Comparison of ENCODE assay signal across 14 cellular contexts in genomic region chr4:113524505-113525186, GRCh38.
DNase-seq lines count a peak whose midpoint lies in the region; ATAC-seq and TF ChIP-seq lines count a peak whose summit lies in the region.
"Had no signal": no experiment of that assay in that cellular context is flagged by ENCODE, and none has a peak within 500 bp of the region (broad histone marks: within the 10 kb centered on the region; RNA-seq: fewer than 3 reads in every experiment).

No MANE protein-coding gene starts in this region.

- H3K36me3 ChIP-seq in H7 (replicated peaks; ENCODE audit: control insufficient read depth, insufficient read depth, low read length) = no peaks in the 10 kb centered on the region

- H3K27me3 Mint-ChIP-seq in progenitor cell of endocrine pancreas = no peaks in the 10 kb centered on the region
- H3K27me3 Mint-ChIP-seq: stimulated activated naive CD8-positive, alpha-beta T cell treated with anti-CD3 and anti-CD28 coated beads, Interleukin-15, Interleukin-2, amounts not matched to agents 100 ng/mL and 50 ng/mL, for 24 hours had no signal

- ATAC-seq in GM19025 (IDR thresholded peaks at IDR 0.05; ENCODE audit: low read depth, unreplicated experiment) = peak; percentile 14
- peak; percentile 43 for ATAC-seq in GM21825 (IDR thresholded peaks at IDR 0.05; ENCODE audit: unreplicated experiment)
- peak; percentile 28 for ATAC-seq in HG03196 (IDR thresholded peaks at IDR 0.05; ENCODE audit: unreplicated experiment)

- no peaks in the 10 kb centered on the region for H3K9me3 Mint-ChIP-seq in progenitor cell of endocrine pancreas (ENCODE audit: low read depth)
- H3K9me3 Mint-ChIP-seq: stimulated activated naive CD8-positive, alpha-beta T cell treated with anti-CD3 and anti-CD28 coated beads, Interleukin-15, Interleukin-2, amounts not matched to agents 100 ng/mL and 50 ng/mL, for 24 hours had no signal

- no peaks in the 10 kb centered on the region for H3K4me1 Mint-ChIP-seq in progenitor cell of endocrine pancreas (ENCODE audit: low read depth)

- no peak overlapping the region for H3K27ac Mint-ChIP-seq in progenitor cell of endocrine pancreas

- H3K4me3 ChIP-seq in GM12865 (ENCODE audit: low read depth, low read length) (no peak overlapping the region), H7 (ENCODE audit: insufficient read depth, low read depth, low read length) (no peak overlapping the region)

- H3K4me3 Mint-ChIP-seq in progenitor cell of endocrine pancreas (ENCODE audit: low read depth) = no peak overlapping the region
- H3K4me3 Mint-ChIP-seq: stimulated activated naive CD8-positive, alpha-beta T cell treated with anti-CD3 and anti-CD28 coated beads, Interleukin-15, Interleukin-2, amounts not matched to agents 100 ng/mL and 50 ng/mL, for 24 hours had no signal

- H3K27me3 ChIP-seq in H7 (ENCODE audit: control insufficient read depth, insufficient read depth, low read length) = no peaks in the 10 kb centered on the region

- peak; percentile 18 for DNase-seq in GM12865 (ENCODE audit: low read depth)
- DNase-seq in H7 = no peak
- DNase-seq in dermis blood vessel endothelial cell = no peak
- DNase-seq in glomerular visceral epithelial cell (ENCODE audit: extremely low spot score) = no peak
- DNase-seq in progenitor cell of endocrine pancreas (ENCODE audit: low spot score, unreplicated experiment) = no peak
- DNase-seq: activated CD4-positive, alpha-beta T cell treated with anti-CD3 and anti-CD28 coated beads, Interleukin-2, amount 50 U/mL, for 48 hours; DMS53; hippocampal formation; NK-92 treated with Interleukin-12 subunit alpha and Interleukin-12 subunit beta, amount 100 ng/mL, for 24 hours; occipital lobe had no signal

- H3K36me3 Mint-ChIP-seq in progenitor cell of endocrine pancreas (ENCODE audit: insufficient read depth) = peaks cover 13% of the 10 kb centered on the region

- TF ChIP-seq CTCF in GM12865 (IDR thresholded peaks at IDR 0.05; ENCODE audit: insufficient read depth, low read depth, low read length, missing control alignments) (no peak), progenitor cell of endocrine pancreas (IDR thresholded peaks at IDR 0.05; ENCODE audit: unreplicated experiment) (no peak)
